ENCODE assay signal across 17 cellular contexts in genomic region chr10:43653746-43654145, GRCh38.
"Had no signal": no experiment of that assay in that cellular context is flagged by ENCODE, and none has a peak within 500 bp of the region (broad histone marks: within the 10 kb centered on the region; RNA-seq: fewer than 3 reads in every experiment).

No MANE protein-coding gene starts in this region.

- H3K4me3 ChIP-seq: coronary artery, lower lobe of right lung, psoas muscle, right lobe of liver had no signal

- H3K9me3 Mint-ChIP-seq: activated naive CD8-positive, alpha-beta T cell treated with anti-CD3 and anti-CD28 coated beads, Interleukin-2, amount 50 U/mL, for 24 hours; T-helper 1 cell treated with Interleukin-12 subunit alpha and Interleukin-12 subunit beta and Interleukin-4 antibody, amounts not matched to agents 30 μg/mL and 1 μg/mL, for 36 hours had no signal

- H3K27ac ChIP-seq: coronary artery, lower lobe of right lung, psoas muscle, right lobe of liver had no signal

- H3K27me3 ChIP-seq: right lobe of liver had no signal

- H3K27ac Mint-ChIP-seq: activated CD4-positive, alpha-beta T cell treated with anti-CD3 and anti-CD28 coated beads, Interleukin-2, amount 10 ng/mL, durations not matched to agents 7 days and 5 days; activated naive CD8-positive, alpha-beta T cell treated with anti-CD3 and anti-CD28 coated beads, Interleukin-2, amount 50 U/mL, for 24 hours; T-helper 1 cell treated with Interleukin-12 subunit alpha and Interleukin-12 subunit beta and Interleukin-4 antibody, amounts not matched to agents 30 μg/mL and 1 μg/mL, for 36 hours had no signal

- DNase-seq: activated CD4-positive, alpha-beta T cell treated with anti-CD3 and anti-CD28 coated beads, Interleukin-2, amount 10 ng/mL, durations not matched to agents 7 days and 5 days; activated CD4-positive, CD25-positive, alpha-beta regulatory T cell; activated CD8-positive, alpha-beta memory T cell treated with anti-CD3 and anti-CD28 coated beads for 24 hours; activated naive CD4-positive, alpha-beta T cell treated with Interleukin-2 at 50 U/mL for 16 hours; activated naive CD8-positive, alpha-beta T cell treated with anti-CD3 and anti-CD28 coated beads, Interleukin-2, amount 50 U/mL, for 24 hours; effector CD8-positive, alpha-beta T cell; hypothalamus; lower lobe of right lung; naive thymus-derived CD8-positive, alpha-beta T cell; psoas muscle; right lobe of liver; stimulated activated CD4-positive, alpha-beta T cell treated with anti-CD3 and anti-CD28 coated beads, Interleukin-2, amount 100 ng/mL, for 24 hours; stimulated activated naive CD4-positive, alpha-beta T cell; substantia nigra; trophoblast cell had no signal

- ATAC-seq: activated naive CD8-positive, alpha-beta T cell treated with anti-CD3 and anti-CD28 coated beads, Interleukin-2, amount 50 U/mL, for 24 hours; lower lobe of right lung; naive thymus-derived CD8-positive, alpha-beta T cell; psoas muscle; right lobe of liver had no signal

- H3K9me3 ChIP-seq: lower lobe of right lung, psoas muscle, right lobe of liver had no signal

- H3K36me3 Mint-ChIP-seq: naive thymus-derived CD8-positive, alpha-beta T cell had no signal

- H3K4me1 ChIP-seq: psoas muscle, right lobe of liver had no signal

- H3K36me3 ChIP-seq: lower lobe of right lung, right lobe of liver had no signal

- H3K4me3 Mint-ChIP-seq: activated CD4-positive, alpha-beta T cell treated with anti-CD3 and anti-CD28 coated beads, Interleukin-2, amount 10 ng/mL, durations not matched to agents 7 days and 5 days; activated naive CD8-positive, alpha-beta T cell treated with anti-CD3 and anti-CD28 coated beads, Interleukin-2, amount 50 U/mL, for 24 hours; naive thymus-derived CD8-positive, alpha-beta T cell; T-helper 1 cell treated with Interleukin-12 subunit alpha and Interleukin-12 subunit beta and Interleukin-4 antibody, amounts not matched to agents 30 μg/mL and 1 μg/mL, for 36 hours had no signal
